ENCODE assay signal across 18 cellular contexts in genomic region chr1:47124834-47125233, GRCh38. TPM values are rescaled to one million over a fixed set of nuclear protein-coding genes. Genes with fewer than 3 reads are reported as not detected.
"Had no signal": no experiment of that assay in that cellular context is flagged by ENCODE, and none has a peak within 500 bp of the region (broad histone marks: within the 10 kb centered on the region; RNA-seq: fewer than 3 reads in every experiment).

No MANE protein-coding gene starts in this region.

RNA-seq across cellular contexts. Expression of gene CYP4A22, which starts 12.4 kb away (rescaled TPM):
- total RNA-seq: kidney epithelial cell; left cardiac atrium; left colon; left lung; left ventricle myocardium inferior; left ventricle myocardium superior; lower lobe of right lung; lung microvascular endothelial cell; mammary epithelial cell; mesothelial cell of epicardium; mononuclear cell; mucosa of descending colon; myocyte; naive thymus-derived CD4-positive, alpha-beta T cell; naive thymus-derived CD8-positive, alpha-beta T cell had no signal
- polyA plus RNA-seq: immature natural killer cell; keratinocyte; mammary epithelial cell; naive thymus-derived CD4-positive, alpha-beta T cell; naive thymus-derived CD8-positive, alpha-beta T cell had no signal

RNA-seq across cellular contexts. Expression of gene CYP4Z1, which starts 57.8 kb away (rescaled TPM):
- total RNA-seq: kidney epithelial cell; mammary epithelial cell; mesothelial cell of epicardium; mononuclear cell; mucosa of gallbladder; myocyte; naive thymus-derived CD4-positive, alpha-beta T cell; naive thymus-derived CD8-positive, alpha-beta T cell had no signal
- polyA plus RNA-seq: immature natural killer cell; keratinocyte; mammary epithelial cell; naive thymus-derived CD4-positive, alpha-beta T cell; naive thymus-derived CD8-positive, alpha-beta T cell had no signal
